ENCODE assay signal across 1 cellular context in the genomic region with DNA sequence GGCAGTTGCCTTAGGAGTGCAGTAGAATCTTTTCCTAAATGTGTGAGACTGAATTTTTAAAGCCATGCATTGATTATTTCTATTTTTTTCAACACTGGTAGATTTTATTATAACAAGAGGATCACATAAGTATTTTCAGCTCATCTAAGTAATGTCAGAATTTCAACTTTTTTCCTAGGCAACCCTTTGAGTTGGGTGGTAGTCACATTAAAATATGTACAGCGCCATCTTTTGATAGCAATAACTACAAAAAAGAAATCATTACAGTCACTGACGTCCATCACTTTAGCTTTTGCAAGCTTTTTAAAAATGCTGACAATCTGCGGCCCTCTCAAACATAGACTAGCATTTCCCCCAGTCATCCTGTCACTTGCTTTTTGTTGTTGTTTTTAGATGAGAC.
TF ChIP-seq lines count a peak whose summit lies in the region.

No MANE protein-coding gene starts in this region.

TF ChIP-seq in HepG2, 621 proteins besides CTCF, POLR2A, EP300 and RAD21 (continued from another document):
- TF ChIP-seq ZNF878 (CRISPR knock-in tag; IDR thresholded peaks at IDR 0.05): no peak
- TF ChIP-seq, protein P1, sequence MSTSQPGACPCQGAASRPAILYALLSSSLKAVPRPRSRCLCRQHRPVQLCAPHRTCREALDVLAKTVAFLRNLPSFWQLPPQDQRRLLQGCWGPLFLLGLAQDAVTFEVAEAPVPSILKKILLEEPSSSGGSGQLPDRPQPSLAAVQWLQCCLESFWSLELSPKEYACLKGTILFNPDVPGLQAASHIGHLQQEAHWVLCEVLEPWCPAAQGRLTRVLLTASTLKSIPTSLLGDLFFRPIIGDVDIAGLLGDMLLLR (CRISPR knock-in tag; IDR thresholded peaks at IDR 0.05): no peak
- TF ChIP-seq ZNF136 (CRISPR knock-in tag; IDR thresholded peaks at IDR 0.05; ENCODE audit: low read depth): no peak
- TF ChIP-seq ZMAT3 (CRISPR knock-in tag; conservative IDR thresholded peaks at IDR 0.05): no peak
- no peak for TF ChIP-seq ZNF510 (CRISPR knock-in tag; IDR thresholded peaks at IDR 0.05; ENCODE audit: low read depth)
- no peak for TF ChIP-seq KDM5A (IDR thresholded peaks at IDR 0.05; ENCODE audit: borderline replicate concordance, low read length)
- no peak for TF ChIP-seq ZNF333 (CRISPR knock-in tag; IDR thresholded peaks at IDR 0.05; ENCODE audit: borderline replicate concordance)
- TF ChIP-seq, protein P2, sequence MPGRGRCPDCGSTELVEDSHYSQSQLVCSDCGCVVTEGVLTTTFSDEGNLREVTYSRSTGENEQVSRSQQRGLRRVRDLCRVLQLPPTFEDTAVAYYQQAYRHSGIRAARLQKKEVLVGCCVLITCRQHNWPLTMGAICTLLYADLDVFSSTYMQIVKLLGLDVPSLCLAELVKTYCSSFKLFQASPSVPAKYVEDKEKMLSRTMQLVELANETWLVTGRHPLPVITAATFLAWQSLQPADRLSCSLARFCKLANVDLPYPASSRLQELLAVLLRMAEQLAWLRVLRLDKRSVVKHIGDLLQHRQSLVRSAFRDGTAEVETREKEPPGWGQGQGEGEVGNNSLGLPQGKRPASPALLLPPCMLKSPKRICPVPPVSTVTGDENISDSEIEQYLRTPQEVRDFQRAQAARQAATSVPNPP (CRISPR knock-in tag; IDR thresholded peaks at IDR 0.05): no peak
- TF ChIP-seq, protein P3, sequence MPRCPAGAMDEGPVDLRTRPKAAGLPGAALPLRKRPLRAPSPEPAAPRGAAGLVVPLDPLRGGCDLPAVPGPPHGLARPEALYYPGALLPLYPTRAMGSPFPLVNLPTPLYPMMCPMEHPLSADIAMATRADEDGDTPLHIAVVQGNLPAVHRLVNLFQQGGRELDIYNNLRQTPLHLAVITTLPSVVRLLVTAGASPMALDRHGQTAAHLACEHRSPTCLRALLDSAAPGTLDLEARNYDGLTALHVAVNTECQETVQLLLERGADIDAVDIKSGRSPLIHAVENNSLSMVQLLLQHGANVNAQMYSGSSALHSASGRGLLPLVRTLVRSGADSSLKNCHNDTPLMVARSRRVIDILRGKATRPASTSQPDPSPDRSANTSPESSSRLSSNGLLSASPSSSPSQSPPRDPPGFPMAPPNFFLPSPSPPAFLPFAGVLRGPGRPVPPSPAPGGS (CRISPR knock-in tag; IDR thresholded peaks at IDR 0.05): no peak
TF ChIP-seq in HepG2: peak in this region for 0.
